28 cellular contexts compared by ENCODE assay signal in genomic region chr5:103270581-103270980, GRCh38.
"Had no signal": no experiment of that assay in that cellular context is flagged by ENCODE, and none has a peak within 500 bp of the region (broad histone marks: within the 10 kb centered on the region; RNA-seq: fewer than 3 reads in every experiment).

No MANE protein-coding gene starts in this region.

- H3K27ac ChIP-seq: ascending aorta, esophagus muscularis mucosa, foreskin keratinocyte, heart left ventricle, psoas muscle, sigmoid colon, upper lobe of left lung had no signal

- H3K4me1 ChIP-seq: foreskin keratinocyte had no signal

- H3K27me3 ChIP-seq: ascending aorta, esophagus muscularis mucosa, foreskin keratinocyte, heart left ventricle, pancreas, sigmoid colon, thyroid gland, upper lobe of left lung had no signal

- H3K9me3 Mint-ChIP-seq: activated T-cell treated with anti-CD3 and anti-CD28 coated beads, Interleukin-2, amount 50 U/mL, for 72 hours; endodermal cell; immature natural killer cell; mesothelial cell of epicardium; naive B cell; stimulated activated effector memory CD8-positive, alpha-beta T cell treated with anti-CD3 and anti-CD28 coated beads, Interleukin-12 subunit alpha, Interleukin-12 subunit beta, amount 100 ng/mL, for 72 hours; stimulated activated naive CD8-positive, alpha-beta T cell treated with anti-CD3 and anti-CD28 coated beads, Interleukin-15, amount 100 ng/mL, for 72 hours; WTC11 had no signal

- H3K9me3 ChIP-seq: ascending aorta, esophagus muscularis mucosa, heart left ventricle, pancreas, psoas muscle, sigmoid colon, thyroid gland, upper lobe of left lung had no signal

- H3K4me3 Mint-ChIP-seq: activated CD8-positive, alpha-beta T cell treated with anti-CD3 and anti-CD28 coated beads, Interleukin-2, amount 10 ng/mL, durations not matched to agents 7 days and 5 days; activated naive CD8-positive, alpha-beta T cell; endodermal cell; mesothelial cell of epicardium; stimulated activated naive CD8-positive, alpha-beta T cell treated with anti-CD3 and anti-CD28 coated beads, Interleukin-15, amount 100 ng/mL, for 72 hours; WTC11 had no signal

- H3K36me3 Mint-ChIP-seq: mesothelial cell of epicardium had no signal

- DNase-seq: activated CD4-positive, alpha-beta T cell treated with anti-CD3 and anti-CD28 coated beads for 1 hour; activated CD8-positive, alpha-beta memory T cell treated with anti-CD3 and anti-CD28 coated beads, Interleukin-2, amount 10 ng/mL, durations not matched to agents 7 days and 5 days; activated CD8-positive, alpha-beta T cell treated with anti-CD3 and anti-CD28 coated beads, Interleukin-2, amount 10 ng/mL, durations not matched to agents 7 days and 5 days; activated naive CD4-positive, alpha-beta T cell treated with Interleukin-2 at 50 U/mL for 16 hours; activated T-cell treated with anti-CD3 and anti-CD28 coated beads, Interleukin-2, amount 50 U/mL, for 72 hours; caudate nucleus; endodermal cell; foreskin keratinocyte; heart left ventricle; hypothalamus; immature natural killer cell; naive B cell; pancreas; psoas muscle; sigmoid colon; small intestine; stimulated activated CD4-positive, alpha-beta T cell treated with anti-CD3 and anti-CD28 coated beads, Interleukin-4, amount 100 ng/mL, for 24 hours; stimulated activated naive CD8-positive, alpha-beta T cell treated with anti-CD3 and anti-CD28 coated beads, Interleukin-15, amount 100 ng/mL, for 72 hours; substantia nigra; T-helper 2 cell; thyroid gland; upper lobe of left lung had no signal

- H3K27me3 Mint-ChIP-seq: activated CD8-positive, alpha-beta memory T cell treated with anti-CD3 and anti-CD28 coated beads, Interleukin-2, amount 10 ng/mL, durations not matched to agents 7 days and 5 days; activated naive CD8-positive, alpha-beta T cell; naive B cell; stimulated activated naive CD8-positive, alpha-beta T cell treated with anti-CD3 and anti-CD28 coated beads, Interleukin-15, amount 100 ng/mL, for 72 hours had no signal

- ATAC-seq: activated CD8-positive, alpha-beta memory T cell treated with anti-CD3 and anti-CD28 coated beads, Interleukin-2, amount 10 ng/mL, durations not matched to agents 7 days and 5 days; activated CD8-positive, alpha-beta T cell treated with anti-CD3 and anti-CD28 coated beads, Interleukin-2, amount 10 ng/mL, durations not matched to agents 7 days and 5 days; activated T-cell treated with anti-CD3 and anti-CD28 coated beads, Interleukin-2, amount 50 U/mL, for 72 hours; foreskin keratinocyte; heart left ventricle; pancreas; psoas muscle; stimulated activated effector memory CD8-positive, alpha-beta T cell treated with anti-CD3 and anti-CD28 coated beads, Interleukin-12 subunit alpha, Interleukin-12 subunit beta, amount 100 ng/mL, for 72 hours; stimulated activated naive CD8-positive, alpha-beta T cell treated with anti-CD3 and anti-CD28 coated beads, Interleukin-15, amount 100 ng/mL, for 72 hours; WTC11 had no signal

- H3K4me3 ChIP-seq: ascending aorta, esophagus muscularis mucosa, pancreas, psoas muscle, sigmoid colon, thyroid gland, upper lobe of left lung had no signal

- H3K27ac Mint-ChIP-seq: activated CD8-positive, alpha-beta memory T cell treated with anti-CD3 and anti-CD28 coated beads, Interleukin-2, amount 10 ng/mL, durations not matched to agents 7 days and 5 days; activated CD8-positive, alpha-beta T cell treated with anti-CD3 and anti-CD28 coated beads, Interleukin-2, amount 10 ng/mL, durations not matched to agents 7 days and 5 days; activated naive CD8-positive, alpha-beta T cell; activated T-cell treated with anti-CD3 and anti-CD28 coated beads, Interleukin-2, amount 50 U/mL, for 72 hours; endodermal cell; mesothelial cell of epicardium; WTC11 had no signal

- H3K36me3 ChIP-seq: ascending aorta, esophagus muscularis mucosa, pancreas, sigmoid colon, thyroid gland had no signal
